In genomic region chr11:118198370-118198769, GRCh38 we compare ENCODE assay signal across 8 cellular contexts. TPM values are rescaled to one million over a fixed set of nuclear protein-coding genes. Genes with fewer than 3 reads are reported as not detected.
DNase-seq lines count a peak whose midpoint lies in the region; ATAC-seq and TF ChIP-seq lines count a peak whose summit lies in the region.

No MANE protein-coding gene starts in this region.

- peak overlapping the region; percentile 66 for H3K27ac Mint-ChIP-seq in activated T-helper 2 cell treated with anti-CD3 and anti-CD28 coated beads, Interferon-gamma antibody, Interleukin-2, Interleukin-4, amounts not matched to agents 10 μg/mL and 5 μg/mL and 100 μg/mL, durations not matched to agents 14 hours and 24 hours and 36 hours

- TF ChIP-seq POLR2A in suprapubic skin (IDR thresholded peaks at IDR 0.05): no peak

- no peak overlapping the region for H3K4me2 ChIP-seq in osteoblast (ENCODE audit: insufficient read depth, low read length)

- H3K79me2 ChIP-seq in osteoblast (ENCODE audit: insufficient read depth, low read length): no peaks in the 10 kb centered on the region

- intact Hi-C loops in activated T-helper 2 cell treated with anti-CD3 and anti-CD28 coated beads, Interferon-gamma antibody, Interleukin-2, Interleukin-4, amounts not matched to agents 10 μg/mL and 5 μg/mL and 100 μg/mL, durations not matched to agents 14 hours and 24 hours and 36 hours (cut with micrococcal nuclease): loop anchor here (1.0 kb wide), 2 partner anchors 93 to 237 kb away; no protein-coding TSS in a partner anchor

- H3K36me3 ChIP-seq in osteoblast (ENCODE audit: insufficient read depth, low read length) (no peaks in the 10 kb centered on the region), suprapubic skin (no peaks in the 10 kb centered on the region)

- H3K9me3 ChIP-seq in osteoblast (ENCODE audit: low read depth, low read length): no peaks in the 10 kb centered on the region
- no peaks in the 10 kb centered on the region for H3K9me3 ChIP-seq in suprapubic skin

- H3K4me3 ChIP-seq in fibroblast of the aortic adventitia (ENCODE audit: low read depth, low read length): peak overlapping the region; percentile 33
- no peak overlapping the region for H3K4me3 ChIP-seq in osteoblast (ENCODE audit: insufficient read depth, low read length)
- H3K4me3 ChIP-seq in suprapubic skin: no peak overlapping the region

- H3K27me3 ChIP-seq in osteoblast (ENCODE audit: insufficient read depth, low read length) (peaks cover 25% of the 10 kb centered on the region), suprapubic skin (no peaks in the 10 kb centered on the region)

- TF ChIP-seq CTCF in fibroblast of the aortic adventitia (IDR thresholded peaks at IDR 0.05; ENCODE audit: insufficient read depth, low read length): peak; percentile 95
- peak; percentile 88 for TF ChIP-seq CTCF in osteoblast (IDR thresholded peaks at IDR 0.05; ENCODE audit: extremely low read depth, low read depth, low read length)
- TF ChIP-seq CTCF in suprapubic skin (IDR thresholded peaks at IDR 0.05): peak; percentile 75 to 88

- peak; percentile 59 for DNase-seq in COLO829 (ENCODE audit: low spot score)
- DNase-seq in HUDEP-2 (lab: John Stamatoyannopoulos, UW; ENCODE audit: unreplicated experiment in 76 of 76): peak in 54 of 76 experiments; percentile 3 to 72 (median 39)
- peak; percentile 66 for DNase-seq in RPMI8226
- DNase-seq in activated T-helper 2 cell treated with anti-CD3 and anti-CD28 coated beads, Interferon-gamma antibody, Interleukin-2, Interleukin-4, amounts not matched to agents 10 μg/mL and 5 μg/mL and 100 μg/mL, durations not matched to agents 14 hours and 24 hours and 36 hours (ENCODE audit: low spot score): peak; percentile 69
- DNase-seq in fibroblast of the aortic adventitia (ENCODE audit: low read depth): peak; percentile 67
- DNase-seq in osteoblast (ENCODE audit: insufficient read length, low spot score, missing footprints): peak; percentile 84
- DNase-seq in suprapubic skin (ENCODE audit: low spot score in 2 of 2): peak; percentile 85 to 86

- ATAC-seq in GM19395 (IDR thresholded peaks at IDR 0.05; ENCODE audit: unreplicated experiment): no peak

- TF ChIP-seq EP300 in suprapubic skin (IDR thresholded peaks at IDR 0.05): no peak

- H3K36me3 Mint-ChIP-seq in activated T-helper 2 cell treated with anti-CD3 and anti-CD28 coated beads, Interferon-gamma antibody, Interleukin-2, Interleukin-4, amounts not matched to agents 10 μg/mL and 5 μg/mL and 100 μg/mL, durations not matched to agents 14 hours and 24 hours and 36 hours (ENCODE audit: low read depth): peaks cover 59% of the 10 kb centered on the region

- no peak overlapping the region for H2AFZ ChIP-seq in osteoblast (ENCODE audit: low read length)

- no peak overlapping the region for H3K27ac ChIP-seq in osteoblast (ENCODE audit: low read depth, low read length)
- no peak overlapping the region for H3K27ac ChIP-seq in suprapubic skin

- H3K4me1 Mint-ChIP-seq in activated T-helper 2 cell treated with anti-CD3 and anti-CD28 coated beads, Interferon-gamma antibody, Interleukin-2, Interleukin-4, amounts not matched to agents 10 μg/mL and 5 μg/mL and 100 μg/mL, durations not matched to agents 14 hours and 24 hours and 36 hours (ENCODE audit: low read depth): peaks cover 11% of the 10 kb centered on the region

- peak overlapping the region; percentile 31 for H3K4me3 Mint-ChIP-seq in activated T-helper 2 cell treated with anti-CD3 and anti-CD28 coated beads, Interferon-gamma antibody, Interleukin-2, Interleukin-4, amounts not matched to agents 10 μg/mL and 5 μg/mL and 100 μg/mL, durations not matched to agents 14 hours and 24 hours and 36 hours (ENCODE audit: low read depth)

- H4K20me1 ChIP-seq in osteoblast (ENCODE audit: insufficient read depth, low read length): no peaks in the 10 kb centered on the region

- H3K9me3 Mint-ChIP-seq in activated T-helper 2 cell treated with anti-CD3 and anti-CD28 coated beads, Interferon-gamma antibody, Interleukin-2, Interleukin-4, amounts not matched to agents 10 μg/mL and 5 μg/mL and 100 μg/mL, durations not matched to agents 14 hours and 24 hours and 36 hours: no peaks in the 10 kb centered on the region

- H3K27me3 Mint-ChIP-seq in activated T-helper 2 cell treated with anti-CD3 and anti-CD28 coated beads, Interferon-gamma antibody, Interleukin-2, Interleukin-4, amounts not matched to agents 10 μg/mL and 5 μg/mL and 100 μg/mL, durations not matched to agents 14 hours and 24 hours and 36 hours (ENCODE audit: low read depth): no peaks in the 10 kb centered on the region

- H3K4me1 ChIP-seq in osteoblast (ENCODE audit: insufficient read depth, low read length) (no peaks in the 10 kb centered on the region), suprapubic skin (peaks cover 35% of the 10 kb centered on the region)

- 2% methylated on average over 9 of the region's 9 CpGs for WGBS in suprapubic skin

RNA-seq across cellular contexts. Expression of gene SCN2B, which starts 21.9 kb away (rescaled TPM):
- total RNA-seq in activated T-helper 2 cell treated with anti-CD3 and anti-CD28 coated beads, Interferon-gamma antibody, Interleukin-2, Interleukin-4, amounts not matched to agents 10 μg/mL and 5 μg/mL and 100 μg/mL, durations not matched to agents 14 hours and 24 hours and 36 hours: 0.02 TPM in 1 of 2 replicates, not detected in the other
- total RNA-seq in fibroblast of the aortic adventitia (ENCODE audit: low replicate concordance) (0.33 TPM in 1 of 2 replicates, not detected in the other), osteoblast (not detected in 2 replicates), suprapubic skin (under 1 TPM in 2 of 4 donors, not detected in 2; 0.08 to 0.21 TPM)

RNA-seq across cellular contexts. Expression of gene JAML, which starts 26.4 kb away (rescaled TPM):
- 377 and 389 TPM in 2 replicates for total RNA-seq in activated T-helper 2 cell treated with anti-CD3 and anti-CD28 coated beads, Interferon-gamma antibody, Interleukin-2, Interleukin-4, amounts not matched to agents 10 μg/mL and 5 μg/mL and 100 μg/mL, durations not matched to agents 14 hours and 24 hours and 36 hours
- total RNA-seq in fibroblast of the aortic adventitia (ENCODE audit: low replicate concordance): not detected in 2 replicates
- not detected in 2 replicates for total RNA-seq in osteoblast
- total RNA-seq in suprapubic skin: 1 to 10 TPM in 3 of 4 donors, not detected in 1; 1.1 to 4.9 (median 2.1) TPM

RNA-seq across cellular contexts. Expression of gene SCN4B, which starts 45.7 kb away (rescaled TPM):
- total RNA-seq in activated T-helper 2 cell treated with anti-CD3 and anti-CD28 coated beads, Interferon-gamma antibody, Interleukin-2, Interleukin-4, amounts not matched to agents 10 μg/mL and 5 μg/mL and 100 μg/mL, durations not matched to agents 14 hours and 24 hours and 36 hours: 0.30 and 0.32 TPM in 2 replicates
- under 0.01 and 0.25 TPM in 2 replicates for total RNA-seq in fibroblast of the aortic adventitia (ENCODE audit: low replicate concordance)
- total RNA-seq in osteoblast: under 0.01 and 0.36 TPM in 2 replicates
- 1 to 10 TPM; 1.5 to 1.8 (median 1.5) TPM for total RNA-seq in suprapubic skin

RNA-seq across cellular contexts. Expression of gene MPZL3, which starts 53.8 kb away (rescaled TPM):
- 49.5 and 49.7 TPM in 2 replicates for total RNA-seq in activated T-helper 2 cell treated with anti-CD3 and anti-CD28 coated beads, Interferon-gamma antibody, Interleukin-2, Interleukin-4, amounts not matched to agents 10 μg/mL and 5 μg/mL and 100 μg/mL, durations not matched to agents 14 hours and 24 hours and 36 hours
- total RNA-seq in fibroblast of the aortic adventitia (ENCODE audit: low replicate concordance): 0.41 and 0.45 TPM in 2 replicates
- total RNA-seq in osteoblast: 1.5 and 1.8 TPM in 2 replicates
- total RNA-seq in suprapubic skin: 10 to 100 TPM; 23.9 to 87.2 (median 56.1) TPM

Comparison
In these comparisons a context has a peak if more than half of its experiments do, and no peak if none do; other contexts are left out.
1. RNA of gene JAML, which starts 26.4 kb away (total RNA-seq): 377 to 389 TPM in activated T-helper 2 cell treated with anti-CD3 and anti-CD28 coated beads, Interferon-gamma antibody, Interleukin-2, Interleukin-4, amounts not matched to agents 10 μg/mL and 5 μg/mL and 100 μg/mL, durations not matched to agents 14 hours and 24 hours and 36 hours; 1.1 to 4.9 TPM in suprapubic skin, not detected in fibroblast of the aortic adventitia and not detected in osteoblast; every median in the first group is over 10 times any median in the second.
2. Peak in every context shown above with its lines, with median percentiles within 50 percentile points of each other: DNase-seq and CTCF ChIP-seq.